In genomic region chr9:33225319-33226152, GRCh38 we compare ENCODE assay signal across 8 cellular contexts. TPM values are rescaled to one million over a fixed set of nuclear protein-coding genes. Genes with fewer than 3 reads are reported as not detected.
DNase-seq lines count a peak whose midpoint lies in the region; ATAC-seq and TF ChIP-seq lines count a peak whose summit lies in the region.

No MANE protein-coding gene starts in this region.

- H3K27me3 ChIP-seq in SJCRH30 (no peaks in the 10 kb centered on the region), gastroesophageal sphincter (no peaks in the 10 kb centered on the region), aorta (ENCODE audit: control insufficient read depth in 1 of 2, insufficient read depth in 2 of 2, low read length in 1 of 2) (no peaks in the 10 kb centered on the region)

- TF ChIP-seq EP300 in gastroesophageal sphincter (IDR thresholded peaks at IDR 0.05) = no peak

- no peak overlapping the region for H3K4me3 ChIP-seq in SJCRH30
- no peak overlapping the region for H3K4me3 ChIP-seq in gastroesophageal sphincter
- no peak overlapping the region for H3K4me3 ChIP-seq in aorta (ENCODE audit: low read length in 2 of 2)

- intact Hi-C loops in aorta (cut with DNase I) = loop anchor here (1.0 to 2.0 kb wide), 2 partner anchors 61 to 144 kb away; no protein-coding TSS in a partner anchor

- ATAC-seq in gastroesophageal sphincter (peak; percentile 40), aorta (ENCODE audit: low FRiP score) (peak; percentile 72), GM18502 (IDR thresholded peaks at IDR 0.05; ENCODE audit: poor library complexity, unreplicated experiment) (no peak)

- H3K4me1 ChIP-seq in SJCRH30 (no peaks in the 10 kb centered on the region), gastroesophageal sphincter (peaks cover 0 to 8% (median 0%) of the 10 kb centered on the region in 3 donors), aorta (ENCODE audit: control insufficient read depth in 1 of 2, insufficient read depth in 2 of 2, low read length in 2 of 2) (no peaks in the 10 kb centered on the region)

- H3K9me3 ChIP-seq in SJCRH30 (replicated peaks) (no peaks in the 10 kb centered on the region), gastroesophageal sphincter (no peaks in the 10 kb centered on the region), aorta (ENCODE audit: control insufficient read depth, low read length) (no peaks in the 10 kb centered on the region)

- no peak for TF ChIP-seq POLR2A in gastroesophageal sphincter (IDR thresholded peaks at IDR 0.05)

- H3K36me3 ChIP-seq in SJCRH30 (no peaks in the 10 kb centered on the region), gastroesophageal sphincter (no peaks in the 10 kb centered on the region), aorta (ENCODE audit: control insufficient read depth in 1 of 2, insufficient read depth in 2 of 2, low read length in 1 of 2) (no peaks in the 10 kb centered on the region)

- TF ChIP-seq CTCF in gastroesophageal sphincter (IDR thresholded peaks at IDR 0.05) = peak; percentile 79 to 95 (median 88)

- H3K27ac ChIP-seq in SJCRH30 (no peak overlapping the region), gastroesophageal sphincter (no peak overlapping the region), aorta (ENCODE audit: low read depth in 1 of 2, low read length in 2 of 2) (no peak overlapping the region)

- DNase-seq in Daoy (ENCODE audit: low read depth) (peak; percentile 74), KG1 (lab: John Stamatoyannopoulos, UW) (peak; percentile 61), SJCRH30 (peak; percentile 35 to 77), pulmonary artery endothelial cell (ENCODE audit: low read depth, low spot score) (peak; percentile 46), aorta (no peak)
- DNase-seq in activated effector memory CD4-positive, alpha-beta T cell treated with anti-CD3 and anti-CD28 coated beads, Interleukin-2, amount 50 U/mL, for 16 hours = peak; percentile 84

- WGBS in gastroesophageal sphincter (ENCODE audit: low coverage in 1 of 2), 2 donors = 22 to 34% methylated on average over 7 of the region's 7 CpGs
- WGBS in aorta, 2 donors = 23% methylated on average over 7 of the region's 7 CpGs

RNA-seq across cellular contexts. Expression of gene SPINK4, which starts 14.4 kb away (rescaled TPM):
- total RNA-seq in Daoy (2014; rRNA removed; shearing (Covaris generic)) = not detected in 2 replicates
- not detected in 2 replicates for total RNA-seq in SJCRH30 (2014; rRNA removed; shearing (Covaris generic))
- total RNA-seq in gastroesophageal sphincter (not detected), pulmonary artery endothelial cell (not detected in 2 replicates), aorta (not detected)
- polyA plus RNA-seq in aorta = 100 to 1,000 TPM in 1 of 2 donors, not detected in 1; 129 TPM

RNA-seq across cellular contexts. Expression of gene BAG1, which starts 39.0 kb away (rescaled TPM):
- total RNA-seq in Daoy (2014; rRNA removed; shearing (Covaris generic)) = 85.7 and 139 TPM in 2 replicates
- total RNA-seq in SJCRH30 (2014; rRNA removed; shearing (Covaris generic)) = 48.2 and 58.4 TPM in 2 replicates
- total RNA-seq in gastroesophageal sphincter (100 to 1,000 TPM; 128 to 165 (median 139) TPM), pulmonary artery endothelial cell (44.9 and 45.1 TPM in 2 replicates), aorta (10 to 100 TPM; 60.4 to 82.0 TPM)
- polyA plus RNA-seq in aorta = 100 to 1,000 TPM; 104 to 190 TPM

RNA-seq across cellular contexts. Expression of gene CHMP5, which starts 39.3 kb away (rescaled TPM):
- total RNA-seq in Daoy (2014; rRNA removed; shearing (Covaris generic)) = 169 and 250 TPM in 2 replicates
- total RNA-seq in SJCRH30 (2014; rRNA removed; shearing (Covaris generic)) = 67.6 and 74.5 TPM in 2 replicates
- total RNA-seq in gastroesophageal sphincter (10 to 100 TPM; 45.6 to 89.0 (median 59.3) TPM), pulmonary artery endothelial cell (84.0 and 98.8 TPM in 2 replicates), aorta (10 to 100 TPM; 53.1 to 59.0 TPM)
- polyA plus RNA-seq in aorta = 100 to 1,000 TPM in 1 of 2 donors, 10 to 100 TPM in 1; 71.1 to 141 TPM

RNA-seq across cellular contexts. Expression of gene B4GALT1, which starts 58.4 kb away (rescaled TPM):
- total RNA-seq in Daoy (2014; rRNA removed; shearing (Covaris generic)) = 19.1 and 19.2 TPM in 2 replicates
- total RNA-seq in SJCRH30 (2014; rRNA removed; shearing (Covaris generic)) = 14.0 and 15.7 TPM in 2 replicates
- total RNA-seq in gastroesophageal sphincter = 10 to 100 TPM; 22.9 to 43.3 (median 31.0) TPM
- total RNA-seq in pulmonary artery endothelial cell = 15.5 and 19.2 TPM in 2 replicates
- total RNA-seq in aorta = 10 to 100 TPM; 74.5 to 95.6 TPM
- 10 to 100 TPM; 15.2 to 36.0 TPM for polyA plus RNA-seq in aorta

Comparison
In these comparisons a context has a peak if more than half of its experiments do, and no peak if none do; other contexts are left out.
1. DNase-seq: peak in Daoy (single experiment), KG1 (single experiment), SJCRH30 (2 of 2), activated effector memory CD4-positive, alpha-beta T cell treated with anti-CD3 and anti-CD28 coated beads, Interleukin-2, amount 50 U/mL, for 16 hours (single experiment) and pulmonary artery endothelial cell (single experiment); none in aorta (0 of 2).